14 cellular contexts compared by ENCODE assay signal in the genomic region with DNA sequence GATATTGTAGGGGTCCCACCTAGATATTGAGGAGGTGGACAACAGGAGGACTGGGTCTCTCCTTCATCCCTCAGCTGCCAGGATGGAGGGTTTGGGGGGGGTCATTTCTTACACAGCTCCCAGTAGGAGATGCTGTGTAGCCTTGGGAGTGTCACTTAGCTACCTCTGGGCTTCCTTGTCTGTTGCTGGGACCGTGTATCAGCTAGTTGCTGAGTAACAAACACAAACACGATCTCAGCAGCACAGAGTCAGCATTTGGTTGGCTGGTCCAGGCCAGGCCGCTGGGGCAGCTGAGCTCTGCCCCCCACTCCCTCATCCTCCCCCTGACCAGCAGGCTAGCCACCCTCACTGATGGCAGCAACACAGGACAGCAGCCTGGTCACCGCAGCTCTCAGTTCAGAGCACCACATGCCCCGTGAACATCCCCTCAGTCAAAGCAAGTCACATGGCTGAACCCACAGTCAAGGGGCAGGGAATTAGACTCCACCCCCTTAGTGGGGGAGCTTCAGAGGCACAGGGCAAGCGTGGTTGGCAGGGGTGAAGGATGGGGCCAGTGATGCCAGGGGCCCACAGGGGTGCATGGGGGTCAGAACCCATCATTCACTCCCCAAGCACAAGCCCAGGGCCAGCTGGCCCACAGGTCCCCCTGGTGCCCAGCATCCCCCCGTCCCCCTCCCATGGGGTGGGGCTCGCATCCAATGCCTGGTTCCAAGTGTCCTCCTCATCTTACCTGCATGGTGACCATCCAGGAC.
DNase-seq lines count a peak whose midpoint lies in the region; ATAC-seq and TF ChIP-seq lines count a peak whose summit lies in the region.
"Had no signal": no experiment of that assay in that cellular context is flagged by ENCODE, and none has a peak within 500 bp of the region (broad histone marks: within the 10 kb centered on the region; RNA-seq: fewer than 3 reads in every experiment).

No MANE protein-coding gene starts in this region.

- no peaks in the 10 kb centered on the region for H3K36me3 ChIP-seq in neuronal stem cell (replicated peaks in 1 of 2; ENCODE audit: control insufficient read depth in 2 of 2, insufficient read depth in 2 of 2, low read length in 2 of 2)

- H2BK5ac ChIP-seq in neuronal stem cell (ENCODE audit: low read length), result no peak overlapping the region

- H3K4ac ChIP-seq in neuronal stem cell (ENCODE audit: low read length), result no peak overlapping the region

- no CpG with 5 or more reads among the region's 8 CpGs for WGBS in neuronal stem cell (ENCODE audit: extremely low coverage in 2 of 2, insufficient read length in 2 of 2, insufficient replicate concordance in 1 of 2), 2 donors

- no peak overlapping the region for H3K18ac ChIP-seq in neuronal stem cell (ENCODE audit: low read length)

- H4K91ac ChIP-seq in neuronal stem cell (ENCODE audit: low read depth, low read length, poor library complexity), result no peak overlapping the region

- no peak overlapping the region for H3K4me2 ChIP-seq in neuronal stem cell (ENCODE audit: insufficient read depth, low read length, poor library complexity, severe bottlenecking)
- H3K4me2 ChIP-seq: KMS-11 had no signal

- no peaks in the 10 kb centered on the region for H3K9me3 Mint-ChIP-seq in activated naive CD4-positive, alpha-beta T cell treated with anti-CD3 and anti-CD28 coated beads, Interleukin-2, amount 10 ng/mL, durations not matched to agents 7 days and 5 days
- H3K9me3 Mint-ChIP-seq in endothelial cell (ENCODE audit: unreplicated experiment), result no peaks in the 10 kb centered on the region
- H3K9me3 Mint-ChIP-seq in activated T-helper 17 cell treated with anti-CD3 and anti-CD28 coated beads, Interleukin-2, amount 50 U/mL, for 72 hours, result no peaks in the 10 kb centered on the region

- no peak for ATAC-seq in GM18502 (IDR thresholded peaks at IDR 0.05; ENCODE audit: poor library complexity, unreplicated experiment)
- no peak for ATAC-seq in activated T-helper 17 cell treated with anti-CD3 and anti-CD28 coated beads, Interleukin-2, amount 50 U/mL, for 72 hours (replicated peaks)
- ATAC-seq: Panc1 had no signal

- TF ChIP-seq CTCF in endothelial cell (IDR thresholded peaks at IDR 0.05; ENCODE audit: unreplicated experiment), result no peak

- H2BK15ac ChIP-seq in neuronal stem cell (ENCODE audit: low read length), result no peak overlapping the region

- H3K4me1 Mint-ChIP-seq in activated naive CD4-positive, alpha-beta T cell treated with anti-CD3 and anti-CD28 coated beads, Interleukin-2, amount 10 ng/mL, durations not matched to agents 7 days and 5 days, result no peaks in the 10 kb centered on the region
- H3K4me1 Mint-ChIP-seq in endothelial cell (ENCODE audit: unreplicated experiment), result no peaks in the 10 kb centered on the region
- no peaks in the 10 kb centered on the region for H3K4me1 Mint-ChIP-seq in activated T-helper 17 cell treated with anti-CD3 and anti-CD28 coated beads, Interleukin-2, amount 50 U/mL, for 72 hours

- peak; percentile 13 for DNase-seq in activated naive CD4-positive, alpha-beta T cell treated with anti-CD3 and anti-CD28 coated beads, Interleukin-2, amount 10 ng/mL, durations not matched to agents 7 days and 5 days
- DNase-seq in activated naive CD4-positive, alpha-beta T cell treated with anti-CD3 and anti-CD28 coated beads, Interleukin-2, amount 50 U/mL, for 16 hours, result no peak
- DNase-seq in endothelial cell (ENCODE audit: low spot score) (peak; percentile 1), neuronal stem cell (ENCODE audit: low spot score) (no peak), ureter (ENCODE audit: low spot score) (peak; percentile 34), amygdala (lab: John Stamatoyannopoulos, UW) (no peak)
- DNase-seq: NCI-H1092, NCI-H1694 treated with DMSO at 0.1 percent for 48 hours, NCI-H446 treated with DMSO at 0.1 percent for 48 hours had no signal

- H3K23ac ChIP-seq in neuronal stem cell (ENCODE audit: low read depth, low read length, poor library complexity), result peak overlapping the region; percentile 16

- H2AK5ac ChIP-seq in neuronal stem cell (ENCODE audit: low read depth, low read length), result no peak overlapping the region

- H3K4me1 ChIP-seq in neuronal stem cell (ENCODE audit: control insufficient read depth in 2 of 2, insufficient read depth in 1 of 2, low read depth in 1 of 2, low read length in 2 of 2), result peaks cover 6 to 8% of the 10 kb centered on the region in 2 donors

- H3K14ac ChIP-seq in neuronal stem cell (ENCODE audit: low read length), result no peak overlapping the region

- H3K27me3 ChIP-seq in neuronal stem cell (ENCODE audit: control insufficient read depth in 3 of 3, insufficient read depth in 3 of 3, low read depth in 1 of 3, low read length in 3 of 3), result no peaks in the 10 kb centered on the region

- peaks cover 12% of the 10 kb centered on the region for H3K27me3 Mint-ChIP-seq in activated naive CD4-positive, alpha-beta T cell treated with anti-CD3 and anti-CD28 coated beads, Interleukin-2, amount 10 ng/mL, durations not matched to agents 7 days and 5 days
- no peaks in the 10 kb centered on the region for H3K27me3 Mint-ChIP-seq in endothelial cell (ENCODE audit: unreplicated experiment)
- peaks cover 12% of the 10 kb centered on the region for H3K27me3 Mint-ChIP-seq in activated T-helper 17 cell treated with anti-CD3 and anti-CD28 coated beads, Interleukin-2, amount 50 U/mL, for 72 hours

- no peaks in the 10 kb centered on the region for H3K9me3 ChIP-seq in neuronal stem cell (replicated peaks in 1 of 2; ENCODE audit: control insufficient read depth in 2 of 2, insufficient read depth in 1 of 2, low read depth in 1 of 2, low read length in 2 of 2)

- H3K9ac ChIP-seq in neuronal stem cell (ENCODE audit: low read depth, low read length, poor library complexity), result peak overlapping the region; percentile 63
- H3K9ac ChIP-seq: KMS-11 had no signal

- no peak overlapping the region for H2BK120ac ChIP-seq in neuronal stem cell (ENCODE audit: low read depth, low read length)

- no peak overlapping the region for H2BK12ac ChIP-seq in neuronal stem cell (ENCODE audit: low read length)

- no peak overlapping the region for H3K4me3 ChIP-seq in neuronal stem cell (ENCODE audit: low read length in 2 of 2)

- no peak overlapping the region for H4K8ac ChIP-seq in neuronal stem cell (ENCODE audit: low read depth, low read length)

- H3K4me3 Mint-ChIP-seq in activated naive CD4-positive, alpha-beta T cell treated with anti-CD3 and anti-CD28 coated beads, Interleukin-2, amount 10 ng/mL, durations not matched to agents 7 days and 5 days, result no peak overlapping the region
- H3K4me3 Mint-ChIP-seq in endothelial cell (ENCODE audit: unreplicated experiment), result no peak overlapping the region
- H3K4me3 Mint-ChIP-seq in activated T-helper 17 cell treated with anti-CD3 and anti-CD28 coated beads, Interleukin-2, amount 50 U/mL, for 72 hours, result no peak overlapping the region

- no peaks in the 10 kb centered on the region for H3K36me3 Mint-ChIP-seq in activated naive CD4-positive, alpha-beta T cell treated with anti-CD3 and anti-CD28 coated beads, Interleukin-2, amount 10 ng/mL, durations not matched to agents 7 days and 5 days
- H3K36me3 Mint-ChIP-seq in endothelial cell (ENCODE audit: low read depth, unreplicated experiment), result peaks cover 9% of the 10 kb centered on the region
- H3K36me3 Mint-ChIP-seq in activated T-helper 17 cell treated with anti-CD3 and anti-CD28 coated beads, Interleukin-2, amount 50 U/mL, for 72 hours (ENCODE audit: low read depth), result no peaks in the 10 kb centered on the region

- no peak overlapping the region for H2AFZ ChIP-seq in neuronal stem cell (ENCODE audit: low read length)

- H3K27ac ChIP-seq in neuronal stem cell (replicated peaks; ENCODE audit: low read length), result no peak overlapping the region
- H3K27ac ChIP-seq: C4-2B, KMS-11 had no signal

- no peak overlapping the region for H3K27ac Mint-ChIP-seq in activated naive CD4-positive, alpha-beta T cell treated with anti-CD3 and anti-CD28 coated beads, Interleukin-2, amount 10 ng/mL, durations not matched to agents 7 days and 5 days
- H3K27ac Mint-ChIP-seq in endothelial cell (ENCODE audit: unreplicated experiment), result no peak overlapping the region
- H3K27ac Mint-ChIP-seq in activated T-helper 17 cell treated with anti-CD3 and anti-CD28 coated beads, Interleukin-2, amount 50 U/mL, for 72 hours, result no peak overlapping the region

- CTCF ChIA-PET in activated naive CD4-positive, alpha-beta T cell treated with anti-CD3 and anti-CD28 coated beads, Interleukin-2, amount 10 ng/mL, durations not matched to agents 7 days and 5 days (lab: Charles Lee), result no interaction called here

- H3K79me1 ChIP-seq in neuronal stem cell (ENCODE audit: low read depth, low read length), result no peaks in the 10 kb centered on the region

Comparison
In these comparisons a context has a peak if more than half of its experiments do, and no peak if none do; other contexts are left out.
1. DNase-seq: peak in activated naive CD4-positive, alpha-beta T cell treated with anti-CD3 and anti-CD28 coated beads, Interleukin-2, amount 10 ng/mL, durations not matched to agents 7 days and 5 days (single experiment), endothelial cell (single experiment) and ureter (single experiment); none in activated naive CD4-positive, alpha-beta T cell treated with anti-CD3 and anti-CD28 coated beads, Interleukin-2, amount 50 U/mL, for 16 hours (single experiment), neuronal stem cell (single experiment) and amygdala (0 of 56).